Comparison of ENCODE assay signal across 1 cellular context in genomic region chr9:78030553-78031270, GRCh38.
A peak's percentile ranks its signal among the peaks of the same experiment; 100 is the strongest.
TF ChIP-seq lines count a peak whose summit lies in the region.

No MANE protein-coding gene starts in this region.

TF ChIP-seq in HepG2, 621 proteins besides CTCF, POLR2A, EP300 and RAD21 (continued from another document and continues in another):
- TF ChIP-seq, protein P1, sequence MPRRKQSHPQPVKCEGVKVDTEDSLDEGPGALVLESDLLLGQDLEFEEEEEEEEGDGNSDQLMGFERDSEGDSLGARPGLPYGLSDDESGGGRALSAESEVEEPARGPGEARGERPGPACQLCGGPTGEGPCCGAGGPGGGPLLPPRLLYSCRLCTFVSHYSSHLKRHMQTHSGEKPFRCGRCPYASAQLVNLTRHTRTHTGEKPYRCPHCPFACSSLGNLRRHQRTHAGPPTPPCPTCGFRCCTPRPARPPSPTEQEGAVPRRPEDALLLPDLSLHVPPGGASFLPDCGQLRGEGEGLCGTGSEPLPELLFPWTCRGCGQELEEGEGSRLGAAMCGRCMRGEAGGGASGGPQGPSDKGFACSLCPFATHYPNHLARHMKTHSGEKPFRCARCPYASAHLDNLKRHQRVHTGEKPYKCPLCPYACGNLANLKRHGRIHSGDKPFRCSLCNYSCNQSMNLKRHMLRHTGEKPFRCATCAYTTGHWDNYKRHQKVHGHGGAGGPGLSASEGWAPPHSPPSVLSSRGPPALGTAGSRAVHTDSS (CRISPR knock-in tag; conservative IDR thresholded peaks at IDR 0.05): no peak
- TF ChIP-seq SOX6 (IDR thresholded peaks at IDR 0.05): no peak
- peak; percentile 4; the same call in 1 of the 2 replicates for TF ChIP-seq SOX6 (CRISPR knock-in tag; IDR thresholded peaks at IDR 0.05)
- TF ChIP-seq FOXK2 (IDR thresholded peaks at IDR 0.05): no peak
- no peak for TF ChIP-seq BORCS8-MEF2B (CRISPR knock-in tag; IDR thresholded peaks at IDR 0.05)
- TF ChIP-seq ZNF781 (CRISPR knock-in tag; IDR thresholded peaks at IDR 0.05; ENCODE audit: borderline replicate concordance, not compliant biosample characterization): no peak
- 0 out of 2 replicates have a peak, but pooled peaks have one; percentile 24 for TF ChIP-seq FOXO1 (CRISPR knock-in tag; IDR thresholded peaks at IDR 0.05)
- TF ChIP-seq, protein P2, sequence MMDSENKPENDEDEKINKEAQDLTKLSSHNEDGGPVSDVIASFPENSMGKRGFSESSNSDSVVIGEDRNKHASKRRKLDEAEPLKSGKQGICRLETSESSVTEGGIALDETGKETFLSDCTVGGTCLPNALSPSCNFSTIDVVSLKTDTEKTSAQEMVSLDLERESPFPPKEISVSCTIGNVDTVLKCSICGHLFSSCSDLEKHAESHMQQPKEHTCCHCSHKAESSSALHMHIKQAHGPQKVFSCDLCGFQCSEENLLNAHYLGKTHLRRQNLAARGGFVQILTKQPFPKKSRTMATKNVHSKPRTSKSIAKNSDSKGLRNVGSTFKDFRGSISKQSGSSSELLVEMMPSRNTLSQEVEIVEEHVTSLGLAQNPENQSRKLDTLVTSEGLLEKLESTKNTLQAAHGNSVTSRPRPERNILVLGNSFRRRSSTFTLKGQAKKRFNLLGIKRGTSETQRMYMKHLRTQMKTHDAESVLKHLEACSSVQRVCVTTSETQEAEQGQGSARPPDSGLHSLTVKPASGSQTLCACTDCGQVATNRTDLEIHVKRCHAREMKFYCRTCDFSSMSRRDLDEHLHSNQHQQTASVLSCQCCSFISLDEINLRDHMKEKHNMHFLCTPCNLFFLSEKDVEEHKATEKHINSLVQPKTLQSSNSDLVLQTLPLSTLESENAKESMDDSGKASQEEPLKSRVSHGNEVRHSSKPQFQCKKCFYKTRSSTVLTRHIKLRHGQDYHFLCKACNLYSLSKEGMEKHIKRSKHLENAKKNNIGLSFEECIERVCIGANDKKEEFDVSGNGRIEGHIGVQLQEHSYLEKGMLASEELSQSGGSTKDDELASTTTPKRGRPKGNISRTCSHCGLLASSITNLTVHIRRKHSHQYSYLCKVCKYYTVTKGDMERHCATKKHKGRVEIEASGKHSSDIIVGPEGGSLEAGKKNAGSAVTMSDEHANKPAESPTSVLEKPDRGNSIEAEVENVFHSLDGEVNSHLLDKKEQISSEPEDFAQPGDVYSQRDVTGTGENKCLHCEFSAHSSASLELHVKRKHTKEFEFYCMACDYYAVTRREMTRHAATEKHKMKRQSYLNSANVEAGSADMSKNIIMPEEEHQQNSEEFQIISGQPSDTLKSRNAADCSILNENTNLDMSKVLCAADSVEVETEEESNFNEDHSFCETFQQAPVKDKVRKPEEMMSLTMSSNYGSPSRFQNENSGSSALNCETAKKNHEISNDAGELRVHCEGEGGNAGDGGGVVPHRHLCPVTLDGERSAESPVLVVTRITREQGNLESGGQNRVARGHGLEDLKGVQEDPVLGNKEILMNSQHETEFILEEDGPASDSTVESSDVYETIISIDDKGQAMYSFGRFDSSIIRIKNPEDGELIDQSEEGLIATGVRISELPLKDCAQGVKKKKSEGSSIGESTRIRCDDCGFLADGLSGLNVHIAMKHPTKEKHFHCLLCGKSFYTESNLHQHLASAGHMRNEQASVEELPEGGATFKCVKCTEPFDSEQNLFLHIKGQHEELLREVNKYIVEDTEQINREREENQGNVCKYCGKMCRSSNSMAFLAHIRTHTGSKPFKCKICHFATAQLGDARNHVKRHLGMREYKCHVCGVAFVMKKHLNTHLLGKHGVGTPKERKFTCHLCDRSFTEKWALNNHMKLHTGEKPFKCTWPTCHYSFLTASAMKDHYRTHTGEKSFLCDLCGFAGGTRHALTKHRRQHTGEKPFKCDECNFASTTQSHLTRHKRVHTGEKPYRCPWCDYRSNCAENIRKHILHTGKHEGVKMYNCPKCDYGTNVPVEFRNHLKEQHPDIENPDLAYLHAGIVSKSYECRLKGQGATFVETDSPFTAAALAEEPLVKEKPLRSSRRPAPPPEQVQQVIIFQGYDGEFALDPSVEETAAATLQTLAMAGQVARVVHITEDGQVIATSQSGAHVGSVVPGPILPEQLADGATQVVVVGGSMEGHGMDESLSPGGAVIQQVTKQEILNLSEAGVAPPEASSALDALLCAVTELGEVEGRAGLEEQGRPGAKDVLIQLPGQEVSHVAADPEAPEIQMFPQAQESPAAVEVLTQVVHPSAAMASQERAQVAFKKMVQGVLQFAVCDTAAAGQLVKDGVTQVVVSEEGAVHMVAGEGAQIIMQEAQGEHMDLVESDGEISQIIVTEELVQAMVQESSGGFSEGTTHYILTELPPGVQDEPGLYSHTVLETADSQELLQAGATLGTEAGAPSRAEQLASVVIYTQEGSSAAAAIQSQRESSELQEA (CRISPR knock-in tag; IDR thresholded peaks at IDR 0.05; ENCODE audit: not compliant biosample characterization): no peak
- 0 out of 2 replicates have a peak, but pooled peaks have one; percentile 39 for TF ChIP-seq ZNF766 (CRISPR knock-in tag; IDR thresholded peaks at IDR 0.05; ENCODE audit: borderline replicate concordance)
- TF ChIP-seq ZNF282 (IDR thresholded peaks at IDR 0.05; ENCODE audit: partially characterized antibody): no peak
- no peak for TF ChIP-seq ZNF788 (CRISPR knock-in tag; IDR thresholded peaks at IDR 0.05; ENCODE audit: borderline replicate concordance)
- peak; percentile 80; the same call in 1 of the 2 replicates for TF ChIP-seq ZNF572 (CRISPR knock-in tag; IDR thresholded peaks at IDR 0.05)
- no peak for TF ChIP-seq TRIM24 (CRISPR knock-in tag; IDR thresholded peaks at IDR 0.05)
- TF ChIP-seq ZMYM3 (CRISPR knock-in tag; IDR thresholded peaks at IDR 0.05): peak; percentile 60; the same call in 1 of the 2 replicates
- TF ChIP-seq ZNF556 (CRISPR knock-in tag; IDR thresholded peaks at IDR 0.05; ENCODE audit: borderline replicate concordance): peak; percentile 33; the same call in 1 of the 2 replicates
- no peak for TF ChIP-seq RBAK (CRISPR knock-in tag; IDR thresholded peaks at IDR 0.05)
- TF ChIP-seq ZNF768 (CRISPR knock-in tag; IDR thresholded peaks at IDR 0.05): peak; percentile 19; the same call in 1 of the 2 replicates
- no peak for TF ChIP-seq KDM5B (CRISPR knock-in tag; IDR thresholded peaks at IDR 0.05; ENCODE audit: borderline replicate concordance)
- TF ChIP-seq AGO2 (optimal IDR thresholded peaks at IDR 0.05; ENCODE audit: low read depth, low read length): peak; percentile 53
- TF ChIP-seq BCL6 (CRISPR knock-in tag; IDR thresholded peaks at IDR 0.05): no peak
- no peak; the same call in 1 of the 2 replicates for TF ChIP-seq KDM2A (CRISPR knock-in tag; IDR thresholded peaks at IDR 0.05; ENCODE audit: borderline replicate concordance, low read depth)
- no peak for TF ChIP-seq GATA4 (IDR thresholded peaks at IDR 0.05; ENCODE audit: borderline replicate concordance, low read depth)
- peak; percentile 59 for TF ChIP-seq PHF8 (CRISPR knock-in tag; IDR thresholded peaks at IDR 0.05)
- TF ChIP-seq ZNF530 (CRISPR knock-in tag; IDR thresholded peaks at IDR 0.05; ENCODE audit: low read depth): no peak
- TF ChIP-seq ZSCAN25 (CRISPR knock-in tag; IDR thresholded peaks at IDR 0.05): no peak; the same call in 1 of the 2 replicates
- TF ChIP-seq, protein P3, sequence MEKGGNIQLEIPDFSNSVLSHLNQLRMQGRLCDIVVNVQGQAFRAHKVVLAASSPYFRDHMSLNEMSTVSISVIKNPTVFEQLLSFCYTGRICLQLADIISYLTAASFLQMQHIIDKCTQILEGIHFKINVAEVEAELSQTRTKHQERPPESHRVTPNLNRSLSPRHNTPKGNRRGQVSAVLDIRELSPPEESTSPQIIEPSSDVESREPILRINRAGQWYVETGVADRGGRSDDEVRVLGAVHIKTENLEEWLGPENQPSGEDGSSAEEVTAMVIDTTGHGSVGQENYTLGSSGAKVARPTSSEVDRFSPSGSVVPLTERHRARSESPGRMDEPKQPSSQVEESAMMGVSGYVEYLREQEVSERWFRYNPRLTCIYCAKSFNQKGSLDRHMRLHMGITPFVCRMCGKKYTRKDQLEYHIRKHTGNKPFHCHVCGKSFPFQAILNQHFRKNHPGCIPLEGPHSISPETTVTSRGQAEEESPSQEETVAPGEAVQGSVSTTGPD (CRISPR knock-in tag; IDR thresholded peaks at IDR 0.05): no peak
- TF ChIP-seq ZNF589 (CRISPR knock-in tag; conservative IDR thresholded peaks at IDR 0.05): no peak
- TF ChIP-seq, protein P4, sequence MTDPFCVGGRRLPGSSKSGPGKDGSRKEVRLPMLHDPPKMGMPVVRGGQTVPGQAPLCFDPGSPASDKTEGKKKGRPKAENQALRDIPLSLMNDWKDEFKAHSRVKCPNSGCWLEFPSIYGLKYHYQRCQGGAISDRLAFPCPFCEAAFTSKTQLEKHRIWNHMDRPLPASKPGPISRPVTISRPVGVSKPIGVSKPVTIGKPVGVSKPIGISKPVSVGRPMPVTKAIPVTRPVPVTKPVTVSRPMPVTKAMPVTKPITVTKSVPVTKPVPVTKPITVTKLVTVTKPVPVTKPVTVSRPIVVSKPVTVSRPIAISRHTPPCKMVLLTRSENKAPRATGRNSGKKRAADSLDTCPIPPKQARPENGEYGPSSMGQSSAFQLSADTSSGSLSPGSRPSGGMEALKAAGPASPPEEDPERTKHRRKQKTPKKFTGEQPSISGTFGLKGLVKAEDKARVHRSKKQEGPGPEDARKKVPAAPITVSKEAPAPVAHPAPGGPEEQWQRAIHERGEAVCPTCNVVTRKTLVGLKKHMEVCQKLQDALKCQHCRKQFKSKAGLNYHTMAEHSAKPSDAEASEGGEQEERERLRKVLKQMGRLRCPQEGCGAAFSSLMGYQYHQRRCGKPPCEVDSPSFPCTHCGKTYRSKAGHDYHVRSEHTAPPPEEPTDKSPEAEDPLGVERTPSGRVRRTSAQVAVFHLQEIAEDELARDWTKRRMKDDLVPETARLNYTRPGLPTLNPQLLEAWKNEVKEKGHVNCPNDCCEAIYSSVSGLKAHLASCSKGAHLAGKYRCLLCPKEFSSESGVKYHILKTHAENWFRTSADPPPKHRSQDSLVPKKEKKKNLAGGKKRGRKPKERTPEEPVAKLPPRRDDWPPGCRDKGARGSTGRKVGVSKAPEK (CRISPR knock-in tag; IDR thresholded peaks at IDR 0.05; ENCODE audit: borderline replicate concordance): peak; percentile 87
- peak; percentile 47 for TF ChIP-seq ASH2L (IDR thresholded peaks at IDR 0.05; ENCODE audit: insufficient read length, low read depth, low read length)
- TF ChIP-seq ZNF644 (CRISPR knock-in tag; IDR thresholded peaks at IDR 0.05; ENCODE audit: low read depth): 0 out of 2 replicates have a peak, but pooled peaks have one; percentile 0
- 0 out of 2 replicates have a peak, but pooled peaks have one; percentile 45 for TF ChIP-seq ZNF34 (CRISPR knock-in tag; IDR thresholded peaks at IDR 0.05; ENCODE audit: borderline replicate concordance)
- no peak for TF ChIP-seq CHD2 (IDR thresholded peaks at IDR 0.05; ENCODE audit: low read depth, low read length)
- TF ChIP-seq, protein P5, sequence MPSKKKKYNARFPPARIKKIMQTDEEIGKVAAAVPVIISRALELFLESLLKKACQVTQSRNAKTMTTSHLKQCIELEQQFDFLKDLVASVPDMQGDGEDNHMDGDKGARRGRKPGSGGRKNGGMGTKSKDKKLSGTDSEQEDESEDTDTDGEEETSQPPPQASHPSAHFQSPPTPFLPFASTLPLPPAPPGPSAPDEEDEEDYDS (CRISPR knock-in tag; IDR thresholded peaks at IDR 0.05): no peak
- TF ChIP-seq SP5 (CRISPR knock-in tag; IDR thresholded peaks at IDR 0.05; ENCODE audit: borderline replicate concordance, low read depth): no peak
- no peak; the same call in 1 of the 2 replicates for TF ChIP-seq ZBTB38 (CRISPR knock-in tag; IDR thresholded peaks at IDR 0.05)
- 0 out of 2 replicates have a peak, but pooled peaks have one; percentile 39 for TF ChIP-seq ZNF292 (CRISPR knock-in tag; IDR thresholded peaks at IDR 0.05; ENCODE audit: borderline replicate concordance, low read depth)
- TF ChIP-seq ZNF143 (CRISPR knock-in tag; IDR thresholded peaks at IDR 0.05): no peak
- no peak for TF ChIP-seq MTF1 (CRISPR knock-in tag; IDR thresholded peaks at IDR 0.05)
- no peak for TF ChIP-seq TBP (CRISPR knock-in tag; IDR thresholded peaks at IDR 0.05)
- TF ChIP-seq, protein P6, sequence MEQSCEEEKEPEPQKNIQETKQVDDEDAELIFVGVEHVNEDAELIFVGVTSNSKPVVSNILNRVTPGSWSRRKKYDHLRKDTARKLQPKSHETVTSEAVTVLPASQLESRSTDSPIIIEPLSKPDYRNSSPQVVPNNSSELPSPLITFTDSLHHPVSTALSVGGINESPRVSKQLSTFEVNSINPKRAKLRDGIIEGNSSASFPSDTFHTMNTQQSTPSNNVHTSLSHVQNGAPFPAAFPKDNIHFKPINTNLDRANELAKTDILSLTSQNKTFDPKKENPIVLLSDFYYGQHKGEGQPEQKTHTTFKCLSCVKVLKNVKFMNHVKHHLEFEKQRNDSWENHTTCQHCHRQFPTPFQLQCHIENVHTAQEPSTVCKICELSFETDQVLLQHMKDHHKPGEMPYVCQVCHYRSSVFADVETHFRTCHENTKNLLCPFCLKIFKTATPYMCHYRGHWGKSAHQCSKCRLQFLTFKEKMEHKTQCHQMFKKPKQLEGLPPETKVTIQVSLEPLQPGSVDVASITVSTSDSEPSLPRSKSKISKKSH (CRISPR knock-in tag; IDR thresholded peaks at IDR 0.05; ENCODE audit: borderline replicate concordance): no peak
- 0 out of 2 replicates have a peak, but pooled peaks have one; percentile 12 for TF ChIP-seq ZNF776 (CRISPR knock-in tag; IDR thresholded peaks at IDR 0.05)
- no peak for TF ChIP-seq ZNF264 (CRISPR knock-in tag; IDR thresholded peaks at IDR 0.05)
- no peak for TF ChIP-seq E2F2 (CRISPR knock-in tag; IDR thresholded peaks at IDR 0.05; ENCODE audit: borderline replicate concordance)
- TF ChIP-seq ZNF234 (CRISPR knock-in tag; conservative IDR thresholded peaks at IDR 0.05): no peak
- TF ChIP-seq RNF2 (conservative IDR thresholded peaks at IDR 0.05; ENCODE audit: low read depth): no peak
- 0 out of 2 replicates have a peak, but pooled peaks have one; percentile 7 for TF ChIP-seq ZNF329 (CRISPR knock-in tag; IDR thresholded peaks at IDR 0.05; ENCODE audit: low read depth)
- no peak for TF ChIP-seq FOXC1 (CRISPR knock-in tag; IDR thresholded peaks at IDR 0.05; ENCODE audit: borderline replicate concordance)
- TF ChIP-seq TBX2 (CRISPR knock-in tag; IDR thresholded peaks at IDR 0.05; ENCODE audit: borderline replicate concordance): 0 out of 2 replicates have a peak, but pooled peaks have one; percentile 15
- TF ChIP-seq HNRNPUL1 (IDR thresholded peaks at IDR 0.05; ENCODE audit: low read depth, low read length): no peak
- no peak for TF ChIP-seq NR2F1 (CRISPR knock-in tag; IDR thresholded peaks at IDR 0.05)
- TF ChIP-seq YY1 (IDR thresholded peaks at IDR 0.05; ENCODE audit: insufficient read depth, insufficient replicate concordance, low read depth, low read length): peak; percentile 59
